In the genomic region with DNA sequence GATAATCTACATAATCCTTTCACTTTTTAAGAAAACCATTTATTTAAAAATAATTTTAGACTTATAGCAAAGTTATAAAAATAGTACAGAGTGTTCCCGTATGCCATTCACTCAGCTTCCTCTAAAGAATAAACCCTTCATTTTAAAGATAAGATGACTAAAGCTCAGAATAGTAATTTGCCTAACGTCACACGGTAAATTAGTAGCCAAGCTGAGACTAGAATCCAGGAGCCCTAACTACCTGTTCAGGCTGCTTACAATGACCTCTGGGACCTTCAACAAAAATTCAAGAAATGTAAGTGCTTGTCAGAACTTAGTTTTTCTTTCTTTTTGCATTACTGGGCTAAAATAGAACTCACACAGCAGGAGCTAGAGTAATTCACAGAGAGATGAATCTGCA, we compare ENCODE assay signal across 6 cellular contexts. TPM values are rescaled to one million over a fixed set of nuclear protein-coding genes. Genes with fewer than 3 reads are reported as not detected.
DNase-seq lines count a peak whose midpoint lies in the region; ATAC-seq, FAIRE-seq and TF ChIP-seq lines count a peak whose summit lies in the region.
"Not testable (repeated sequence)": the region's sequence is repeated elsewhere in the genome, so short reads cannot be mapped to it uniquely, and the experiment has no call there.

No MANE protein-coding gene starts in this region.

- H3K9ac ChIP-seq in K562 (ENCODE audit: insufficient read depth in 1 of 2, low read depth in 2 of 2, low read length in 2 of 2) = not testable (repeated sequence)
- H3K9ac ChIP-seq in skeletal muscle satellite cell (ENCODE audit: low read depth, low read length) = peak overlapping the region; percentile 56

- H3K4me3 ChIP-seq in K562; heart right ventricle; mucosa of descending colon; skeletal muscle satellite cell (ENCODE audit: low read length): not testable (repeated sequence)

- H3K27me3 ChIP-seq in K562 (ENCODE audit: control insufficient read depth in 2 of 2, insufficient read depth in 2 of 2, low read length in 2 of 2); foreskin keratinocyte; heart right ventricle; skeletal muscle satellite cell (ENCODE audit: control insufficient read depth, insufficient read depth, low read length): not testable (repeated sequence)

- H3K27ac ChIP-seq in K562 (ENCODE audit: extremely low read depth, low read depth, low read length); foreskin keratinocyte: not testable (repeated sequence)
- H3K27ac ChIP-seq in heart right ventricle = peak overlapping the region in 1 of 10 donors; percentile 52

- H3K79me2 ChIP-seq in K562 (ENCODE audit: control insufficient read depth, insufficient read depth, low read length) = not testable (repeated sequence)

- DNase-seq in K562 (ENCODE audit: extremely low read depth in 1 of 4, low spot score in 3 of 4); foreskin keratinocyte; heart right ventricle; left lobe of liver (ENCODE audit: low spot score); mucosa of descending colon: not testable (repeated sequence)

- FAIRE-seq in K562 (lab: Jason Lieb, UNC) = not testable (repeated sequence)

- H3K9me3 ChIP-seq in K562 (replicated peaks; ENCODE audit: control insufficient read depth, insufficient read depth, low read depth, low read length); heart right ventricle; mucosa of descending colon; skeletal muscle satellite cell (replicated peaks; ENCODE audit: low read length): not testable (repeated sequence)

- not testable (repeated sequence) for H2AFZ ChIP-seq in K562 (ENCODE audit: low read depth, low read length)

- intact Hi-C loops in K562 (cut with micrococcal nuclease); heart right ventricle (cut with DNase I); mucosa of descending colon (cut with DNase I, micrococcal nuclease): not testable (repeated sequence)

- POLR2A ChIA-PET in K562 (lab: Yijun Ruan, JAX) = not testable (repeated sequence)

- not testable (repeated sequence) for H3K9me1 ChIP-seq in K562 (ENCODE audit: control insufficient read depth, insufficient read depth, low read length)

- H4K20me1 ChIP-seq in K562 (replicated peaks; ENCODE audit: control insufficient read depth, insufficient read depth, low read length) = not testable (repeated sequence)

- H3K4me1 ChIP-seq in K562 (replicated peaks in 1 of 2; ENCODE audit: control insufficient read depth in 2 of 2, insufficient read depth in 2 of 2, low read length in 2 of 2); foreskin keratinocyte; heart right ventricle; mucosa of descending colon (ENCODE audit: low read depth); skeletal muscle satellite cell (ENCODE audit: control insufficient read depth, insufficient read depth, low read length): not testable (repeated sequence)

- not testable (repeated sequence) for TF ChIP-seq RAD21 in K562 (CRISPR knock-in tag; conservative IDR thresholded peaks at IDR 0.05 in 1 of 2, IDR thresholded peaks at IDR 0.05 in 1 of 2)

- not testable (repeated sequence) for TF ChIP-seq EP300 in K562 (IDR thresholded peaks at IDR 0.05; ENCODE audit: low read length)

- not testable (repeated sequence) for H3K36me3 ChIP-seq in K562 (ENCODE audit: control insufficient read depth, insufficient read depth, low read length); heart right ventricle; mucosa of descending colon (ENCODE audit: low read depth); skeletal muscle satellite cell (ENCODE audit: insufficient read depth, low read length)

- no CpG with 5 or more reads among the region's 3 CpGs for WGBS in K562 (ENCODE audit: insufficient coverage, low coverage, missing lambda C conversion rate)
- no CpG with 5 or more reads among the region's 3 CpGs for WGBS in heart right ventricle, 2 donors

- in situ Hi-C loops in K562 (cut with MboI) = loop anchor here (25.0 kb wide), 1 partner anchor 312 kb away; no protein-coding TSS in a partner anchor

- CTCF ChIA-PET in K562 (lab: Yijun Ruan, JAX; ENCODE audit: low intra/inter-chr PET ratio) = not testable (repeated sequence)

- peak; percentile 11 for ATAC-seq in K562
- peak; percentile 13 for ATAC-seq in foreskin keratinocyte
- peak in 7 of 8 donors; percentile 24 to 75 (median 52) for ATAC-seq in heart right ventricle
- ATAC-seq in left lobe of liver = peak; percentile 39
- peak; percentile 79 for ATAC-seq in mucosa of descending colon

- not testable (repeated sequence) for TF ChIP-seq CTCF in K562 (IDR thresholded peaks at IDR 0.05 in 2 of 3, conservative IDR thresholded peaks at IDR 0.05 in 1 of 3; ENCODE audit: insufficient read depth in 2 of 3, low read depth in 1 of 3, low read length in 3 of 3); foreskin keratinocyte (conservative IDR thresholded peaks at IDR 0.05); heart right ventricle (IDR thresholded peaks at IDR 0.05); mucosa of descending colon (IDR thresholded peaks at IDR 0.05)

- H3K4me2 ChIP-seq in K562 (ENCODE audit: insufficient read depth, low read length); skeletal muscle satellite cell (ENCODE audit: low read length): not testable (repeated sequence)

- TF ChIP-seq POLR2A in K562 (conservative IDR thresholded peaks at IDR 0.05) = not testable (repeated sequence)

- not testable (repeated sequence) for BruUV-seq in K562 (replicated peaks; lab: Mats Ljungman, UMichigan)

RNA-seq across cellular contexts. Expression of gene PDE4DIP, which starts 56.5 kb away (rescaled TPM):
- 488 and 689 TPM in 2 replicates for total RNA-seq in K562 (2011; cell fraction: chromatin; rRNA removed; ENCODE audit: low replicate concordance)
- 235 and 253 TPM in 2 replicates for total RNA-seq in K562 (2011; cell fraction: nucleolus; rRNA removed)
- total RNA-seq in K562 (2011; cell fraction: nucleoplasm; rRNA removed) = 363 and 390 TPM in 2 replicates
- total RNA-seq in K562 (2014; rRNA removed) (148 and 160 TPM in 2 replicates), K562 (2014; rRNA removed; fragmentation: Illumina TruSeq; extraction: Trizol) (260 and 272 TPM in 2 replicates), K562 (2015; rRNA removed; fragmentation: Illumina TruSeq; extraction: Trizol) (198 and 200 TPM in 2 replicates), K562 (2021) (355 and 362 TPM in 2 replicates), foreskin keratinocyte (35.8 and 37.9 TPM in 2 replicates), heart right ventricle (1,000 to 10,000 TPM; 1,915 to 2,957 (median 2,606) TPM), left lobe of liver (138 TPM), mucosa of descending colon (10 to 100 TPM; 49.3 to 62.1 (median 58.6) TPM)
- polyA plus RNA-seq in K562 (2011; rRNA removed) (242 and 324 TPM in 2 replicates), K562 (2014; fragmentation: Illumina TruSeq; extraction: Trizol) (232 and 260 TPM in 2 replicates), K562 (2014; fragmentation: Nextera tagmentation; extraction: Ambion mirVana) (100 to 1,000 TPM; 225 to 334 TPM), K562 (2014; rRNA removed) (202 and 205 TPM in 2 replicates), foreskin keratinocyte (18.9 and 22.1 TPM in 2 replicates), heart right ventricle (100 to 1,000 TPM; 479 to 683 TPM)
- 123 and 131 TPM in 2 replicates for polyA plus RNA-seq in K562 (2011; cell fraction: cytosol; rRNA removed)
- polyA plus RNA-seq in K562 (2011; cell fraction: nucleus; rRNA removed) = 209 and 256 TPM in 2 replicates
- 223 and 364 TPM in 2 replicates for polyA plus RNA-seq in K562 (2012)
- 462 and 560 TPM in 2 replicates for polyA minus RNA-seq in K562 (2011; rRNA and poly(A)+ RNA removed)
- 187 TPM in 2 replicates for polyA minus RNA-seq in K562 (2011; cell fraction: cytosol; rRNA and poly(A)+ RNA removed)
- polyA minus RNA-seq in K562 (2011; cell fraction: nucleus; rRNA and poly(A)+ RNA removed) = 250 and 327 TPM in 2 replicates
- total RNA-seq in skeletal muscle satellite cell (2012; rRNA removed) = 211 and 505 TPM in 2 replicates

Comparison
In these comparisons a context has a peak if more than half of its experiments do, and no peak if none do; other contexts are left out.
1. ATAC-seq: peak in every context shown above with its lines; median percentile 79 in mucosa of descending colon; 52 in heart right ventricle; 39 in left lobe of liver; 13 in foreskin keratinocyte; 11 in K562.